In the genomic region with DNA sequence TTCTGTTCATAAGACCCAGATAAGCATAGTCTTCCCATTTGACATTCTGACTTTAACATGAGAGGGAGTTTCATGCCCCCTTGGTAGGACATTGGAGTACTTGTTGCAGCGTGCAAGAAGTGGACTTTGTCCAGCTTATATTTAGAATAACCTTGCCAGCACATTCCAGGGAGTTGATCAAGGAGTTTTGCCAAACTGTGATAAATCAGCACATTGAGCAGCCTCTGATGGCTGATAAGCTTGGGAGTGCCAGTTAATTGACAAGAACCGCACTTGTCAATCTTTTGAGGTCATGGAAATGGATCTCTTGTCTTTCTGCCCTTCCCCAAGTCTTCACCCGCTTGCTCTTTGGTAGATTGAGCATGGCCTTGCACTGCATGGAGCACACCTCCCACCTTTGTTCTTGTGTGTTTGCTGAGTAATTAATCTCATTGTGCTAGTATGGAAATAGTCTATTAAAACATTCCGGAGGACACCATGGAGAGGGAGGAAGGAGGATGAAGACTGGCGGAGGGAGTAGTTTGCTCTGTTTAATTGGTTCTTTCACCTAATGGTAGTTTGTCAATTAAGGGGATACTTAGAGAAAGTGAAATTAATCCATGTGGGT, we compare ENCODE assay signal across 22 cellular contexts.
A peak's percentile ranks its signal among the peaks of the same experiment; 100 is the strongest.
DNase-seq lines count a peak whose midpoint lies in the region; ATAC-seq, FAIRE-seq and TF ChIP-seq lines count a peak whose summit lies in the region.
"Had no signal": no experiment of that assay in that cellular context is flagged by ENCODE, and none has a peak within 500 bp of the region (broad histone marks: within the 10 kb centered on the region; RNA-seq: fewer than 3 reads in every experiment).

No MANE protein-coding gene starts in this region.

- DNase-seq in A549 (ENCODE audit: low read depth in 1 of 2, low spot score in 1 of 2) = no peak
- DNase-seq in LoVo (ENCODE audit: low spot score) = peak; percentile 65
- peak; percentile 30 for DNase-seq in bronchial epithelial cell (ENCODE audit: low read depth)
- peak in 1 of 3 donors; percentile 23 for DNase-seq in mucosa of descending colon
- DNase-seq in DMS53 (lab: John Stamatoyannopoulos, UW) = no peak
- no peak for DNase-seq in foreskin fibroblast
- no peak for DNase-seq in EL
- DNase-seq: AML-193, DND-41, HCEC 1CT, Karpas-422, MM.1S, NCI-H1105, NCI-H187 treated with DMSO at 0.1 percent for 48 hours, NCI-H345, NCI-H774, OCI-M1, Right ventricle myocardium superior, SW 1271 had no signal

- ATAC-seq in A549 (no peak; a peak in 1 of 6 replicates), mucosa of descending colon (peak; percentile 49)

- H3K36me3 ChIP-seq in bronchial epithelial cell (ENCODE audit: control insufficient read depth, insufficient read depth, low read length) = no peaks in the 10 kb centered on the region
- H3K36me3 ChIP-seq in mucosa of descending colon (ENCODE audit: low read depth) = no peaks in the 10 kb centered on the region

- FAIRE-seq in A549 (lab: Jason Lieb, UNC) = no peak
- FAIRE-seq in bronchial epithelial cell (lab: Jason Lieb, UNC) = no peak
- FAIRE-seq: G401.6, HTR-8/SVneo had no signal

- no peaks in the 10 kb centered on the region for H3K9me3 ChIP-seq in A549
- no peaks in the 10 kb centered on the region for H3K9me3 ChIP-seq in mucosa of descending colon

- TF ChIP-seq EP300 in A549 (IDR thresholded peaks at IDR 0.05) = no peak

- H3K4me2 ChIP-seq in A549 = 0 out of 3 replicates have a peak overlapping the region, but pooled peaks have one; percentile 17

- no peak for TF ChIP-seq CTCF in A549 (IDR thresholded peaks at IDR 0.05)
- TF ChIP-seq CTCF in bronchial epithelial cell (IDR thresholded peaks at IDR 0.05; ENCODE audit: insufficient read depth, low read length, severe bottlenecking) = no peak
- TF ChIP-seq CTCF in mucosa of descending colon (IDR thresholded peaks at IDR 0.05) = no peak
- TF ChIP-seq CTCF in foreskin fibroblast (IDR thresholded peaks at IDR 0.05; ENCODE audit: low read depth, low read length) = no peak

- intact Hi-C loops in mucosa of descending colon (cut with DNase I, micrococcal nuclease) = no loop called here

- CTCF ChIA-PET in A549 (lab: Yijun Ruan, JAX) = no interaction called here

- H3K4me3 ChIP-seq in A549 (no peak overlapping the region), bronchial epithelial cell (ENCODE audit: low read depth, low read length) (no peak overlapping the region), mucosa of descending colon (no peak overlapping the region), foreskin fibroblast (ENCODE audit: low read depth in 1 of 2, low read length in 2 of 2) (no peak overlapping the region)

- H3K4me1 ChIP-seq in A549 (0 out of 3 replicates have a peak, but pooled peaks cover 4% of the 10 kb centered on the region), mucosa of descending colon (ENCODE audit: low read depth) (peaks cover 7% of the 10 kb centered on the region)

- POLR2A ChIA-PET in A549 (lab: Yijun Ruan, JAX) = no interaction called here

- no peak overlapping the region for H3K27ac ChIP-seq in A549
- H3K27ac ChIP-seq: C4-2B had no signal

- no peak for TF ChIP-seq POLR2A in A549 (IDR thresholded peaks at IDR 0.05; ENCODE audit: low read length)

- WGBS in A549 (ENCODE audit: missing lambda C conversion rate) = 63% methylated on average over 5 of the region's 5 CpGs

- no peaks in the 10 kb centered on the region for H3K27me3 ChIP-seq in bronchial epithelial cell (ENCODE audit: control insufficient read depth, insufficient read depth, low read length)

- no peak for TF ChIP-seq RAD21 in A549 (conservative IDR thresholded peaks at IDR 0.05 in 1 of 2, IDR thresholded peaks at IDR 0.05 in 1 of 2)

TF ChIP-seq in A549, 52 proteins besides CTCF, POLR2A, EP300 and RAD21:
- no peak for TF ChIP-seq NPAS2 (CRISPR knock-in tag; IDR thresholded peaks at IDR 0.05; ENCODE audit: borderline replicate concordance)
- TF ChIP-seq RARB (CRISPR knock-in tag; IDR thresholded peaks at IDR 0.05) = no peak
- no peak for TF ChIP-seq GATA3 (IDR thresholded peaks at IDR 0.05; ENCODE audit: borderline replicate concordance)
- TF ChIP-seq CHD2 (IDR thresholded peaks at IDR 0.05; ENCODE audit: low read length, partially characterized antibody) = no peak
- TF ChIP-seq MYC (IDR thresholded peaks at IDR 0.05; ENCODE audit: borderline replicate concordance, low read length) = no peak
- no peak for TF ChIP-seq MAZ (IDR thresholded peaks at IDR 0.05; ENCODE audit: borderline replicate concordance, low read depth, low read length)
- no peak for TF ChIP-seq KDM1A (IDR thresholded peaks at IDR 0.05; ENCODE audit: low read depth)
- TF ChIP-seq PHF8 (IDR thresholded peaks at IDR 0.05; ENCODE audit: borderline replicate concordance, low read depth) = no peak

Comparison
In these comparisons a context has a peak if more than half of its experiments do, and no peak if none do; other contexts are left out.
1. DNase-seq: peak in LoVo (single experiment) and bronchial epithelial cell (single experiment); none in A549 (0 of 2), DMS53 (single experiment), foreskin fibroblast (0 of 2) and EL (single experiment).